In the genomic region with DNA sequence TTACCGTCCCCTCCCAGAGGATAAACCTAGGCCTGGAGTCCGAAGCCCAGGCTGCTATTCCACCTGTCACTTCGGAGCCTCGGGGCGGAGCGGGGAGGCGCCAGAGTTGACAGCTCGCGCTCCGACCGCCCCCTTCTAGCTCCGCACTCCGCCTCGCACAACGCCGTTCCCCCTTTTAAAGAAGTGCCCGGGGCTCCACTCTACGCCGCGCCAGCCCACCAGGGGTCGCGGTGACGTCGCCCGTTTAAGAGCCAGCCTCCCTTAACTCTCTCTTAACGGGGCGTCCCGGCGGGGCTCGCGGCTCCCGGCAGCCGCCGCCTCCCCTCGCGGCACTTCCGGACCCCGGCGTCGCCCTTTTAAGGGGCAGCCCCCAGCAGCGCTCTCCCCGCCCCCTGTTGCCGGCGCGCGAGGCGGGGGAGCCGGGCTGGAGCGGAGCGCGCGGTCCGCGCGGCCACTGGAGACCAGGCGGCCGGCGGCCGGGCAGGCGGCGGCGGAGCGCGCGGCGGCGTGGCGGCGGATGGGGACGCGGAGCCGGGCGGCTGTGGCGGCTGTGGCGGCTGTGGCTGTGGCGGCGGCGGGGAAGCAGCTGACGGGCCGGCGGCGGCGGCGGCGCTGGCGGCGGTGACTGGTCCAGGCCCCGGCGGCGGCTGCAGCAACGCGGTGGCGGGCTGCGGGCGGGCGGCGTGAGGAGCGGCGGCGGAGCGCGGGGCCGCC, we compare ENCODE assay signal across 8 cellular contexts. TPM values are rescaled to one million over a fixed set of nuclear protein-coding genes. Genes with fewer than 3 reads are reported as not detected.
DNase-seq lines count a peak whose midpoint lies in the region; ATAC-seq and TF ChIP-seq lines count a peak whose summit lies in the region.

Gene INAFM2 (plus strand): TSS at position 454 of the 714 bp plus-strand sequence. CDS start 364 bp downstream, outside the sequence.

- H3K4me1 ChIP-seq in heart left ventricle (peaks cover under 1 to 59% (median 41%) of the 10 kb centered on the region in 12 donors), upper lobe of left lung (peaks cover 21 to 54% (median 29%) of the 10 kb centered on the region in 4 donors)

- TF ChIP-seq POLR2A in heart left ventricle (IDR thresholded peaks at IDR 0.05) (no peak), upper lobe of left lung (IDR thresholded peaks at IDR 0.05) (peak in 1 of 4 donors; percentile 67)

- H3K27me3 ChIP-seq in heart left ventricle (no peaks in the 10 kb centered on the region), upper lobe of left lung (no peaks in the 10 kb centered on the region)

- H3K4me1 Mint-ChIP-seq in activated naive CD8-positive, alpha-beta T cell treated with anti-CD3 and anti-CD28 coated beads, Interleukin-2, amount 50 U/mL, for 24 hours: peaks cover 26% of the 10 kb centered on the region

- TF ChIP-seq CTCF in GM12874 (IDR thresholded peaks at IDR 0.05; ENCODE audit: insufficient read depth, low read depth, low read length): peak; percentile 50
- TF ChIP-seq CTCF in heart left ventricle (IDR thresholded peaks at IDR 0.05): peak; percentile 62 to 88 (median 75)
- TF ChIP-seq CTCF in upper lobe of left lung (IDR thresholded peaks at IDR 0.05): peak; percentile 74 to 92 (median 87)

- no peaks in the 10 kb centered on the region for H3K9me3 Mint-ChIP-seq in activated naive CD8-positive, alpha-beta T cell treated with anti-CD3 and anti-CD28 coated beads, Interleukin-2, amount 50 U/mL, for 24 hours

- H3K27ac ChIP-seq in heart left ventricle (peak within 1 kb of the TSS; percentile 69 to 99 (median 90)), upper lobe of left lung (peak within 1 kb of the TSS; percentile 76 to 91 (median 82))

- H3K36me3 ChIP-seq in heart left ventricle (peaks cover 0 to 13% (median 0%) of the 10 kb centered on the region in 9 donors), upper lobe of left lung (no peaks in the 10 kb centered on the region)

- intact Hi-C loops in heart left ventricle (cut with DNase I): loop anchor here in 7 of 10 donors (1.0 to 5.0 kb wide), 7 partner anchors 15 to 569 kb away; partner anchors contain the start of genes CCDC9B (in 2 of the 7) and VPS18 (in 1 of the 7)
- intact Hi-C loops in posterior cingulate gyrus (cut with DNase I): loop anchor here (1.0 to 5.0 kb wide), 3 partner anchors 15 to 99 kb away; no protein-coding TSS in a partner anchor

- ATAC-seq in HG02763 (IDR thresholded peaks at IDR 0.05; ENCODE audit: unreplicated experiment): peak; percentile 84
- peak; percentile 97 for ATAC-seq in activated naive CD8-positive, alpha-beta T cell treated with anti-CD3 and anti-CD28 coated beads, Interleukin-2, amount 50 U/mL, for 24 hours
- ATAC-seq in heart left ventricle: peak; percentile 81 to 91 (median 87)
- peak; percentile 94 to 95 for ATAC-seq in upper lobe of left lung (ENCODE audit: low FRiP score in 2 of 2)

- H3K36me3 Mint-ChIP-seq in activated naive CD8-positive, alpha-beta T cell treated with anti-CD3 and anti-CD28 coated beads, Interleukin-2, amount 50 U/mL, for 24 hours (ENCODE audit: low read depth): peaks cover 3% of the 10 kb centered on the region

- H3K27ac Mint-ChIP-seq in activated naive CD8-positive, alpha-beta T cell treated with anti-CD3 and anti-CD28 coated beads, Interleukin-2, amount 50 U/mL, for 24 hours: no peak within 1 kb of the TSS

- peak; percentile 83 to 89 (median 86) for DNase-seq in NCI-H1417 (lab: John Stamatoyannopoulos, UW)
- peak; percentile 90 for DNase-seq in SW480 (ENCODE audit: low spot score)
- peak; percentile 91 for DNase-seq in activated naive CD8-positive, alpha-beta T cell treated with anti-CD3 and anti-CD28 coated beads, Interleukin-2, amount 50 U/mL, for 24 hours
- peak; percentile 92 to 96 (median 95) for DNase-seq in heart left ventricle
- peak; percentile 67 to 97 (median 85) for DNase-seq in posterior cingulate gyrus
- peak; percentile 93 to 98 for DNase-seq in upper lobe of left lung

- 0 to 1% (median 1%) methylated on average over 49 to 103 of the region's 103 CpGs for WGBS in heart left ventricle, 4 donors
- 0 to 1% methylated on average over 3 to 43 of the region's 103 CpGs for WGBS in upper lobe of left lung, 2 donors

- no peaks in the 10 kb centered on the region for H3K27me3 Mint-ChIP-seq in activated naive CD8-positive, alpha-beta T cell treated with anti-CD3 and anti-CD28 coated beads, Interleukin-2, amount 50 U/mL, for 24 hours

- no peak for TF ChIP-seq EP300 in upper lobe of left lung (IDR thresholded peaks at IDR 0.05)

- H3K4me3 Mint-ChIP-seq in activated naive CD8-positive, alpha-beta T cell treated with anti-CD3 and anti-CD28 coated beads, Interleukin-2, amount 50 U/mL, for 24 hours: peak within 1 kb of the TSS; percentile 74

- H3K9me3 ChIP-seq in heart left ventricle (no peaks in the 10 kb centered on the region), upper lobe of left lung (no peaks in the 10 kb centered on the region)

- H3K4me3 ChIP-seq in heart left ventricle: peak within 1 kb of the TSS; percentile 72 to 94 (median 82)
- H3K4me3 ChIP-seq in upper lobe of left lung: peak within 1 kb of the TSS; percentile 66 to 93 (median 78)

RNA-seq across cellular contexts. Expression of gene INAFM2, which starts in this region (rescaled TPM):
- total RNA-seq in heart left ventricle: 10 to 100 TPM; 28.6 to 92.7 (median 40.1) TPM
- polyA plus RNA-seq in heart left ventricle: 10 to 100 TPM; 27.9 to 34.8 TPM
- 10 to 100 TPM; 15.7 to 36.2 (median 25.6) TPM for total RNA-seq in upper lobe of left lung

Comparison
In these comparisons a context has a peak if more than half of its experiments do, and no peak if none do; other contexts are left out.
1. Peak in every context shown above with its lines: DNase-seq, ATAC-seq, H3K4me3 ChIP-seq and H3K27ac ChIP-seq.